30 cellular contexts compared by ENCODE assay signal in genomic region chr15:47485419-47485818, GRCh38.
"Had no signal": no experiment of that assay in that cellular context is flagged by ENCODE, and none has a peak within 500 bp of the region (broad histone marks: within the 10 kb centered on the region; RNA-seq: fewer than 3 reads in every experiment).

No MANE protein-coding gene starts in this region.

- H3K27ac ChIP-seq: ascending aorta, cardiac muscle cell had no signal

- H3K27me3 Mint-ChIP-seq: activated CD4-positive, alpha-beta T cell treated with anti-CD3 and anti-CD28 coated beads, Interleukin-2, amount 10 ng/mL, durations not matched to agents 24 days and 14 days; activated CD8-positive, alpha-beta T cell treated with anti-CD3 and anti-CD28 coated beads for 36 hours; activated naive CD4-positive, alpha-beta T cell treated with anti-CD3 and anti-CD28 coated beads, Interleukin-2, amount 50 U/mL, for 24 hours; activated naive CD8-positive, alpha-beta T cell treated with anti-CD3 and anti-CD28 coated beads, Interleukin-2, amount 10 ng/mL, durations not matched to agents 7 days and 5 days; central memory CD8-positive, alpha-beta T cell had no signal

- H3K27me3 ChIP-seq: ascending aorta, cardiac muscle cell, MG63 had no signal

- DNase-seq: activated CD4-positive, alpha-beta T cell treated with anti-CD3 and anti-CD28 coated beads, Interleukin-2, amount 10 ng/mL, durations not matched to agents 24 days and 14 days; activated CD4-positive, alpha-beta T cell treated with anti-CD3 and anti-CD28 coated beads, Interleukin-2, amount 50 U/mL, for 4 hours; activated CD8-positive, alpha-beta T cell treated with anti-CD3 and anti-CD28 coated beads for 36 hours; activated gamma-delta T cell; activated naive CD4-positive, alpha-beta T cell treated with Interleukin-2 at 50 U/mL for 16 hours; activated naive CD8-positive, alpha-beta T cell treated with anti-CD3 and anti-CD28 coated beads, Interleukin-2, amount 10 ng/mL, durations not matched to agents 7 days and 5 days; activated T-cell treated with anti-CD3 and anti-CD28 coated beads, Interleukin-2, amount 50 U/mL, for 1 hour; activated T-cell treated with anti-CD3 and anti-CD28 coated beads, Interleukin-2, amount 50 U/mL, for 72 hours; amygdala; Kasumi-1; MG63; NCI-H1092 treated with DMSO at 0.1 percent for 48 hours; NCI-H1417; NCI-H146; NCI-H187; NCI-H2029 treated with DMSO at 0.1 percent for 48 hours; NCI-H2107; NCI-H2171; NCI-H510A; NCI-H526; NCI-H748 treated with DMSO at 0.1 percent for 48 hours; NK-92 treated with Interleukin-12 subunit alpha and Interleukin-12 subunit beta, amount 100 ng/mL, for 24 hours; Right ventricle myocardium superior had no signal

- H3K9me3 Mint-ChIP-seq: activated CD4-positive, alpha-beta T cell treated with anti-CD3 and anti-CD28 coated beads, Interleukin-2, amount 10 ng/mL, durations not matched to agents 24 days and 14 days; activated CD8-positive, alpha-beta T cell treated with anti-CD3 and anti-CD28 coated beads for 36 hours; activated naive CD8-positive, alpha-beta T cell treated with anti-CD3 and anti-CD28 coated beads, Interleukin-2, amount 10 ng/mL, durations not matched to agents 7 days and 5 days; T-helper 2 cell treated with Interferon-gamma antibody and Interleukin-4, amounts not matched to agents 5 μg/mL and 100 μg/mL, for 36 hours had no signal

- H3K4me1 Mint-ChIP-seq: activated CD4-positive, alpha-beta T cell treated with anti-CD3 and anti-CD28 coated beads, Interleukin-2, amount 10 ng/mL, durations not matched to agents 24 days and 14 days; activated naive CD4-positive, alpha-beta T cell treated with anti-CD3 and anti-CD28 coated beads, Interleukin-2, amount 50 U/mL, for 24 hours; activated naive CD8-positive, alpha-beta T cell treated with anti-CD3 and anti-CD28 coated beads, Interleukin-2, amount 10 ng/mL, durations not matched to agents 7 days and 5 days; activated T-helper 17 cell treated with anti-CD3 and anti-CD28 coated beads, Interleukin-2, amount 50 U/mL, for 72 hours; central memory CD8-positive, alpha-beta T cell had no signal

- H3K4me3 ChIP-seq: ascending aorta, cardiac muscle cell, MG63 had no signal

- H3K36me3 Mint-ChIP-seq: activated naive CD4-positive, alpha-beta T cell treated with anti-CD3 and anti-CD28 coated beads, Interleukin-2, amount 50 U/mL, for 24 hours; activated naive CD8-positive, alpha-beta T cell treated with anti-CD3 and anti-CD28 coated beads, Interleukin-2, amount 10 ng/mL, durations not matched to agents 7 days and 5 days had no signal

- H3K4me1 ChIP-seq: ascending aorta had no signal

- H3K4me3 Mint-ChIP-seq: activated CD4-positive, alpha-beta T cell treated with anti-CD3 and anti-CD28 coated beads, Interleukin-2, amount 10 ng/mL, durations not matched to agents 24 days and 14 days; activated CD8-positive, alpha-beta T cell treated with anti-CD3 and anti-CD28 coated beads for 36 hours; activated naive CD4-positive, alpha-beta T cell treated with anti-CD3 and anti-CD28 coated beads, Interleukin-2, amount 50 U/mL, for 24 hours; activated naive CD8-positive, alpha-beta T cell treated with anti-CD3 and anti-CD28 coated beads, Interleukin-2, amount 10 ng/mL, durations not matched to agents 7 days and 5 days; activated T-cell treated with anti-CD3 and anti-CD28 coated beads, Interleukin-2, amount 50 U/mL, for 72 hours; activated T-helper 17 cell treated with anti-CD3 and anti-CD28 coated beads, Interleukin-2, amount 50 U/mL, for 72 hours; central memory CD8-positive, alpha-beta T cell; T-helper 1 cell treated with Interleukin-12 subunit alpha and Interleukin-12 subunit beta and Interleukin-4 antibody, amounts not matched to agents 30 μg/mL and 1 μg/mL, for 36 hours; T-helper 2 cell treated with Interferon-gamma antibody and Interleukin-4, amounts not matched to agents 5 μg/mL and 100 μg/mL, for 36 hours had no signal

- H3K9me3 ChIP-seq: ascending aorta, MG63 had no signal

- H3K36me3 ChIP-seq: ascending aorta, cardiac muscle cell, MG63 had no signal

- H3K27ac Mint-ChIP-seq: activated CD4-positive, alpha-beta T cell treated with anti-CD3 and anti-CD28 coated beads, Interleukin-2, amount 10 ng/mL, durations not matched to agents 24 days and 14 days; activated CD8-positive, alpha-beta T cell treated with anti-CD3 and anti-CD28 coated beads for 36 hours; activated naive CD4-positive, alpha-beta T cell treated with anti-CD3 and anti-CD28 coated beads, Interleukin-2, amount 50 U/mL, for 24 hours; activated naive CD8-positive, alpha-beta T cell treated with anti-CD3 and anti-CD28 coated beads, Interleukin-2, amount 10 ng/mL, durations not matched to agents 7 days and 5 days; activated T-cell treated with anti-CD3 and anti-CD28 coated beads, Interleukin-2, amount 50 U/mL, for 72 hours; activated T-helper 17 cell treated with anti-CD3 and anti-CD28 coated beads, Interleukin-2, amount 50 U/mL, for 72 hours; T-helper 1 cell treated with Interleukin-12 subunit alpha and Interleukin-12 subunit beta and Interleukin-4 antibody, amounts not matched to agents 30 μg/mL and 1 μg/mL, for 36 hours; T-helper 2 cell treated with Interferon-gamma antibody and Interleukin-4, amounts not matched to agents 5 μg/mL and 100 μg/mL, for 36 hours had no signal
